ENCODE assay signal across 37 cellular contexts in genomic region chr6:166761801-166762200, GRCh38.
"Had no signal": no experiment of that assay in that cellular context is flagged by ENCODE, and none has a peak within 500 bp of the region (broad histone marks: within the 10 kb centered on the region; RNA-seq: fewer than 3 reads in every experiment).

No MANE protein-coding gene starts in this region.

- FAIRE-seq: astrocyte, TTC549 had no signal

- H3K4me1 ChIP-seq: adrenal gland, breast epithelium had no signal

- H3K27me3 ChIP-seq: adrenal gland, body of pancreas, breast epithelium had no signal

- H3K36me3 ChIP-seq: adrenal gland, brain microvascular endothelial cell, breast epithelium had no signal

- ATAC-seq: activated CD8-positive, alpha-beta T cell treated with anti-CD3 and anti-CD28 coated beads for 36 hours; activated naive CD4-positive, alpha-beta T cell treated with anti-CD3 and anti-CD28 coated beads, Interleukin-2, amount 50 U/mL, for 72 hours; activated T-cell treated with anti-CD3 and anti-CD28 coated beads, Interleukin-2, amount 50 U/mL, for 4 hours; activated T-cell treated with anti-CD3 and anti-CD28 coated beads, Interleukin-2, amount 50 U/mL, for 72 hours; activated T-helper 17 cell treated with anti-CD3 and anti-CD28 coated beads, Interleukin-2, amount 50 U/mL, for 72 hours; body of pancreas had no signal

- H3K27ac Mint-ChIP-seq: activated B cell treated with CpG ODN at 0.5 μM for 24 hours; activated CD4-positive, alpha-beta memory T cell treated with anti-CD3 and anti-CD28 coated beads for 36 hours; activated CD4-positive, alpha-beta T cell treated with anti-CD3 and anti-CD28 coated beads, Interleukin-2, amount 10 ng/mL, durations not matched to agents 24 days and 14 days; activated CD8-positive, alpha-beta T cell treated with anti-CD3 and anti-CD28 coated beads for 36 hours; activated naive CD4-positive, alpha-beta T cell treated with anti-CD3 and anti-CD28 coated beads for 36 hours; activated naive CD4-positive, alpha-beta T cell treated with anti-CD3 and anti-CD28 coated beads, Interleukin-2, amount 50 U/mL, for 72 hours; activated naive CD8-positive, alpha-beta T cell treated with anti-CD3 and anti-CD28 coated beads for 36 hours; activated T-cell treated with anti-CD3 and anti-CD28 coated beads, Interleukin-2, amount 50 U/mL, for 72 hours; activated T-helper 17 cell treated with anti-CD3 and anti-CD28 coated beads, Interleukin-2, amount 50 U/mL, for 72 hours; T-helper 1 cell treated with Interleukin-12 subunit alpha and Interleukin-12 subunit beta and Interleukin-4 antibody, amounts not matched to agents 30 μg/mL and 1 μg/mL, for 36 hours; T-helper 2 cell treated with Interferon-gamma antibody and Interleukin-4, amounts not matched to agents 5 μg/mL and 100 μg/mL, for 36 hours had no signal

- H3K27ac ChIP-seq: adrenal gland, body of pancreas, brain microvascular endothelial cell, breast epithelium, VCaP had no signal

- H3K4me3 ChIP-seq: adrenal gland, body of pancreas, breast epithelium had no signal

- DNase-seq: activated B cell treated with CpG ODN at 0.5 μM for 24 hours; activated CD4-positive, alpha-beta memory T cell treated with anti-CD3 and anti-CD28 coated beads for 36 hours; activated CD4-positive, alpha-beta T cell treated with anti-CD3 and anti-CD28 coated beads for 4 hours; activated CD4-positive, alpha-beta T cell treated with anti-CD3 and anti-CD28 coated beads, Interleukin-2, amount 10 ng/mL, durations not matched to agents 24 days and 14 days; activated CD4-positive, alpha-beta T cell treated with anti-CD3 and anti-CD28 coated beads, Interleukin-2, amount 50 U/mL, for 1 hour; activated CD4-positive, alpha-beta T cell treated with anti-CD3 and anti-CD28 coated beads, Interleukin-2, amount 50 U/mL, for 4 hours; activated CD4-positive, CD25-positive, alpha-beta regulatory T cell treated with anti-CD3 and anti-CD28 coated beads, Interleukin-2, amount 50 U/mL, for 72 hours; activated CD8-positive, alpha-beta memory T cell treated with anti-CD3 and anti-CD28 coated beads, Interleukin-2, amount 50 U/mL, for 4 hours; activated CD8-positive, alpha-beta T cell treated with anti-CD3 and anti-CD28 coated beads for 36 hours; activated gamma-delta T cell treated with Interleukin-2 at 50 U/mL for 16 hours; activated naive CD4-positive, alpha-beta T cell; activated naive CD4-positive, alpha-beta T cell treated with anti-CD3 and anti-CD28 coated beads for 36 hours; activated naive CD4-positive, alpha-beta T cell treated with anti-CD3 and anti-CD28 coated beads, Interleukin-2, amount 50 U/mL, for 16 hours; activated naive CD8-positive, alpha-beta T cell treated with anti-CD3 and anti-CD28 coated beads for 36 hours; activated T-cell treated with anti-CD3 and anti-CD28 coated beads for 4 hours; activated T-cell treated with anti-CD3 and anti-CD28 coated beads, Interleukin-2, amount 50 U/mL, for 1 hour; activated T-cell treated with anti-CD3 and anti-CD28 coated beads, Interleukin-2, amount 50 U/mL, for 4 hours; activated T-cell treated with anti-CD3 and anti-CD28 coated beads, Interleukin-2, amount 50 U/mL, for 72 hours; amniotic stem cell; body of pancreas; brain microvascular endothelial cell; caudate nucleus; cerebellar nuclear complex; T-helper 1 cell; T-helper 2 cell; T-helper 9 cell had no signal

- H3K9me3 Mint-ChIP-seq: activated B cell treated with CpG ODN at 0.5 μM for 24 hours; activated CD4-positive, alpha-beta memory T cell treated with anti-CD3 and anti-CD28 coated beads for 36 hours; activated CD4-positive, alpha-beta T cell treated with anti-CD3 and anti-CD28 coated beads, Interleukin-2, amount 10 ng/mL, durations not matched to agents 24 days and 14 days; activated CD8-positive, alpha-beta T cell treated with anti-CD3 and anti-CD28 coated beads for 36 hours; activated naive CD4-positive, alpha-beta T cell treated with anti-CD3 and anti-CD28 coated beads for 36 hours; activated naive CD4-positive, alpha-beta T cell treated with anti-CD3 and anti-CD28 coated beads, Interleukin-2, amount 50 U/mL, for 72 hours; activated naive CD8-positive, alpha-beta T cell treated with anti-CD3 and anti-CD28 coated beads for 36 hours; activated T-cell treated with anti-CD3 and anti-CD28 coated beads, Interleukin-2, amount 50 U/mL, for 4 hours; activated T-cell treated with anti-CD3 and anti-CD28 coated beads, Interleukin-2, amount 50 U/mL, for 72 hours; activated T-helper 1 cell treated with anti-CD3 and anti-CD28 coated beads, Interleukin-12 subunit alpha, Interleukin-12 subunit beta, Interleukin-2, Interleukin-4 antibody, amounts not matched to agents 30 ng/mL and 10 ng/mL and 1 ng/mL, durations not matched to agents 14 hours and 24 hours and 36 hours; activated T-helper 17 cell treated with anti-CD3 and anti-CD28 coated beads, Interleukin-2, amount 50 U/mL, for 72 hours; central memory CD8-positive, alpha-beta T cell; T-helper 1 cell treated with Interleukin-12 subunit alpha and Interleukin-12 subunit beta and Interleukin-4 antibody, amounts not matched to agents 30 μg/mL and 1 μg/mL, for 36 hours; T-helper 2 cell treated with Interferon-gamma antibody and Interleukin-4, amounts not matched to agents 5 μg/mL and 100 μg/mL, for 36 hours had no signal

- H3K9me3 ChIP-seq: adrenal gland, body of pancreas, breast epithelium had no signal

- H3K4me3 Mint-ChIP-seq: activated B cell treated with CpG ODN at 0.5 μM for 24 hours; activated CD4-positive, alpha-beta memory T cell treated with anti-CD3 and anti-CD28 coated beads for 36 hours; activated CD4-positive, alpha-beta T cell treated with anti-CD3 and anti-CD28 coated beads, Interleukin-2, amount 10 ng/mL, durations not matched to agents 24 days and 14 days; activated CD8-positive, alpha-beta T cell treated with anti-CD3 and anti-CD28 coated beads for 36 hours; activated naive CD4-positive, alpha-beta T cell treated with anti-CD3 and anti-CD28 coated beads for 36 hours; activated naive CD8-positive, alpha-beta T cell treated with anti-CD3 and anti-CD28 coated beads for 36 hours; activated T-cell treated with anti-CD3 and anti-CD28 coated beads, Interleukin-2, amount 50 U/mL, for 4 hours; activated T-cell treated with anti-CD3 and anti-CD28 coated beads, Interleukin-2, amount 50 U/mL, for 72 hours; activated T-helper 1 cell treated with anti-CD3 and anti-CD28 coated beads, Interleukin-12 subunit alpha, Interleukin-12 subunit beta, Interleukin-2, Interleukin-4 antibody, amounts not matched to agents 30 ng/mL and 10 ng/mL and 1 ng/mL, durations not matched to agents 14 hours and 24 hours and 36 hours; activated T-helper 17 cell treated with anti-CD3 and anti-CD28 coated beads, Interleukin-2, amount 50 U/mL, for 72 hours; central memory CD8-positive, alpha-beta T cell; T-helper 1 cell treated with Interleukin-12 subunit alpha and Interleukin-12 subunit beta and Interleukin-4 antibody, amounts not matched to agents 30 μg/mL and 1 μg/mL, for 36 hours; T-helper 2 cell treated with Interferon-gamma antibody and Interleukin-4, amounts not matched to agents 5 μg/mL and 100 μg/mL, for 36 hours had no signal

- H3K36me3 Mint-ChIP-seq: activated CD4-positive, alpha-beta memory T cell treated with anti-CD3 and anti-CD28 coated beads for 36 hours; activated naive CD4-positive, alpha-beta T cell treated with anti-CD3 and anti-CD28 coated beads, Interleukin-2, amount 50 U/mL, for 72 hours; activated naive CD8-positive, alpha-beta T cell treated with anti-CD3 and anti-CD28 coated beads for 36 hours had no signal
